8 cellular contexts compared by ENCODE assay signal in the genomic region with DNA sequence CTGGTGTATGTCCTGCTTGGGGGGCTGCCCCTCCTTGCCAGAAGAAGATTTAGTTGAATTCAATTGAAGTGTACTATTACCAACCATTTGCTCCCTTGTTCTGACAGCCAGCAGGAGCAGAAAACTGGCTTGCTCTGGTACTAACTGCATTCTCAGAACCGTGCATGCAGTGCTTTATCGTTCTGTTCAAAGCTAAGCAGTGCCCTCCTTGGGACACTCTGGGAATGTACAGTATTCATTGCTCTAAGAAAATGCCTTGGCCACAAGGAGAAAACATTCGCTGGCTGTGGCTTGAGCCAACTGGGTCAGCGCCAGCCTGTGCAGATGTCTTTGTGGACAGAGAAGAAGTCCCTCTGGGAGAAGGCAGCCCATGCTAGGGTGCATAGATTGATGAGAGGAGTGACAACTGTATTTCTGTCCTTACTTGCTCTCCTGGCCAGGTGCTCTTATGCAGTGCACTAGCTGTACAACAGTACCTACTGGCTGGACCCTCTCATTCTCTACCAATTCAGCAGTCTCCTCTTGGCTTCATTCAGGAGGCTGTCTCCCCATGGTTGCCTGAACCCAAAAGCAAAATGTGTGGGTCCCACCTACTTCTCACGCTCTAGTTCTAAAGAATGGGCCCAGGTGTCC.
A peak's percentile ranks its signal among the peaks of the same experiment; 100 is the strongest.
DNase-seq lines count a peak whose midpoint lies in the region; ATAC-seq and TF ChIP-seq lines count a peak whose summit lies in the region.

No MANE protein-coding gene starts in this region.

- H3K27ac ChIP-seq in A673 (ENCODE audit: low read depth, low read length, poor library complexity, severe bottlenecking) (no peak overlapping the region), left lung (no peak overlapping the region), tibial artery (no peak overlapping the region)

- BruUV-seq in A673 (replicated peaks; lab: Mats Ljungman, UMichigan): no TSS peak

- intact Hi-C loops in A673 (cut with micrococcal nuclease; ENCODE audit: unreplicated experiment): loop anchor here (1.0 to 10.0 kb wide), 4 partner anchors 262 to 1623 kb away; no protein-coding TSS in a partner anchor
- intact Hi-C loops in left lung (cut with DNase I): loop anchor here (10.0 kb wide), 2 partner anchors 243 to 257 kb away; no protein-coding TSS in a partner anchor
- intact Hi-C loops in tibial artery (cut with DNase I; ENCODE audit: low total_unique reads): loop anchor here (5.0 to 10.0 kb wide), 2 partner anchors 350 to 587 kb away; no protein-coding TSS in a partner anchor

- POLR2A ChIA-PET in A673 (lab: Charles Lee; ENCODE audit: low non-redundant PET): no interaction called here

- H3K4me3 ChIP-seq in A673 (ENCODE audit: low read depth, low read length, poor library complexity, severe bottlenecking) (no peak overlapping the region), choroid plexus epithelial cell (ENCODE audit: low read depth, low read length) (no peak overlapping the region), left lung (no peak overlapping the region), tibial artery (no peak overlapping the region)

- CTCF ChIA-PET in A673 (lab: Charles Lee): no interaction called here

- peak; percentile 65 for DNase-seq in A673 (ENCODE audit: low spot score)
- peak; percentile 91 for DNase-seq in H4 (ENCODE audit: low spot score)
- peak; percentile 83 for DNase-seq in NCI-H748 (lab: John Stamatoyannopoulos, UW; ENCODE audit: unreplicated experiment)
- peak; percentile 95 for DNase-seq in choroid plexus epithelial cell (ENCODE audit: low read depth)
- DNase-seq in left lung: peak in 1 of 2 donors; percentile 42
- peak; percentile 40 to 79 for DNase-seq in tibial artery
- DNase-seq in stimulated activated CD4-positive, alpha-beta T cell treated with anti-CD3 and anti-CD28 coated beads, Interleukin-4, amount 100 ng/mL, for 4 hours: no peak
- no peak for DNase-seq in activated T-cell treated with anti-CD3 and anti-CD28 coated beads, Interleukin-2, amount 50 U/mL, for 48 hours

- H3K27me3 ChIP-seq in A673 (replicated peaks; ENCODE audit: insufficient read depth, low read depth, low read length, poor library complexity): no peaks in the 10 kb centered on the region
- no peaks in the 10 kb centered on the region for H3K27me3 ChIP-seq in left lung
- no peaks in the 10 kb centered on the region for H3K27me3 ChIP-seq in tibial artery

- H3K9me3 ChIP-seq in A673 (ENCODE audit: low read depth, low read length, poor library complexity, severe bottlenecking) (no peaks in the 10 kb centered on the region), left lung (no peaks in the 10 kb centered on the region), tibial artery (no peaks in the 10 kb centered on the region)

- H3K36me3 ChIP-seq in A673 (ENCODE audit: insufficient read depth, low read length, poor library complexity, severe bottlenecking) (no peaks in the 10 kb centered on the region), left lung (no peaks in the 10 kb centered on the region), tibial artery (no peaks in the 10 kb centered on the region)

- H3K4me1 ChIP-seq in A673 (ENCODE audit: insufficient read depth, low read length, poor library complexity, severe bottlenecking) (peaks cover 1% of the 10 kb centered on the region), left lung (peaks cover 0 to 5% of the 10 kb centered on the region in 2 donors), tibial artery (peaks cover 0 to 21% (median 16%) of the 10 kb centered on the region in 4 donors)

- TF ChIP-seq CTCF in A673 (conservative IDR thresholded peaks at IDR 0.05; ENCODE audit: low read depth, low read length) (peak; percentile 64), choroid plexus epithelial cell (conservative IDR thresholded peaks at IDR 0.05; ENCODE audit: low read depth, low read length) (peak; percentile 86), left lung (IDR thresholded peaks at IDR 0.05) (no peak), tibial artery (IDR thresholded peaks at IDR 0.05) (peak; percentile 66 to 70)

- ATAC-seq in left lung: peak; percentile 90

Comparison
In these comparisons a context has a peak if more than half of its experiments do, and no peak if none do; other contexts are left out.
1. DNase-seq: peak in A673 (single experiment), H4 (single experiment), NCI-H748 (single experiment), choroid plexus epithelial cell (single experiment) and tibial artery (2 of 2); none in stimulated activated CD4-positive, alpha-beta T cell treated with anti-CD3 and anti-CD28 coated beads, Interleukin-4, amount 100 ng/mL, for 4 hours (0 of 2) and activated T-cell treated with anti-CD3 and anti-CD28 coated beads, Interleukin-2, amount 50 U/mL, for 48 hours (0 of 2).
2. CTCF ChIP-seq: peak in A673 (single experiment), choroid plexus epithelial cell (single experiment) and tibial artery (2 of 2); none in left lung (0 of 2).